17 cellular contexts compared by ENCODE assay signal in genomic region chr18:30622104-30622503, GRCh38.
DNase-seq lines count a peak whose midpoint lies in the region; ATAC-seq and TF ChIP-seq lines count a peak whose summit lies in the region.
"Had no signal": no experiment of that assay in that cellular context is flagged by ENCODE, and none has a peak within 500 bp of the region (broad histone marks: within the 10 kb centered on the region; RNA-seq: fewer than 3 reads in every experiment).

No MANE protein-coding gene starts in this region.

- H3K36me3 Mint-ChIP-seq in GM23338 (ENCODE audit: low read depth), result peaks cover 12% of the 10 kb centered on the region
- H3K36me3 Mint-ChIP-seq in nephron progenitor cell (ENCODE audit: low read depth), result no peaks in the 10 kb centered on the region
- H3K36me3 Mint-ChIP-seq: CD8-positive, alpha-beta T cell had no signal

- H2AFZ ChIP-seq in GM23338, result no peak overlapping the region
- no peak overlapping the region for H2AFZ ChIP-seq in osteoblast (ENCODE audit: low read length)

- peak overlapping the region; percentile 53; the same call in 1 of the 2 replicates for H3K4me2 ChIP-seq in GM23338
- no peak overlapping the region for H3K4me2 ChIP-seq in osteoblast (ENCODE audit: insufficient read depth, low read length)
- H3K4me2 ChIP-seq: A549; BLaER1 treated with 17β-estradiol and CSF1 and Interleukin-3, amounts not matched to agents 10 nM and 100 nM had no signal

- H3K9me2 ChIP-seq in GM23338 (ENCODE audit: insufficient read depth), result peaks cover 4% of the 10 kb centered on the region; the same call in 1 of the 2 replicates

- no peaks in the 10 kb centered on the region for H4K20me1 ChIP-seq in GM23338 (replicated peaks; ENCODE audit: insufficient read depth)
- H4K20me1 ChIP-seq in osteoblast (ENCODE audit: insufficient read depth, low read length), result no peaks in the 10 kb centered on the region
- H4K20me1 ChIP-seq: BLaER1 treated with 17β-estradiol and CSF1 and Interleukin-3, amounts not matched to agents 10 nM and 100 nM had no signal

- H3K4me3 Mint-ChIP-seq in GM23338 (no peak overlapping the region), nephron progenitor cell (no peak overlapping the region)
- H3K4me3 Mint-ChIP-seq: B cell; CD4-positive, alpha-beta T cell; CD8-positive, alpha-beta T cell had no signal

- H3K79me2 ChIP-seq in GM23338 (replicated peaks; ENCODE audit: insufficient read depth) (no peaks in the 10 kb centered on the region), osteoblast (ENCODE audit: insufficient read depth, low read length) (no peaks in the 10 kb centered on the region)

- DNase-seq in GM23338 (ENCODE audit: low spot score) (no peak), nephron progenitor cell (no peak), osteoblast (ENCODE audit: insufficient read length, low spot score, missing footprints) (peak; percentile 22), hypothalamus (lab: John Stamatoyannopoulos, UW) (no peak)
- DNase-seq: AML-193; Caco-2; Calu3; CD4-positive, alpha-beta T cell; CD8-positive, alpha-beta T cell; DMS79 treated with DMSO at 0.1 percent for 48 hours; GF-D8 had no signal

- H3K27ac Mint-ChIP-seq in GM23338 (no peak overlapping the region), nephron progenitor cell (peak overlapping the region; percentile 7)
- H3K27ac Mint-ChIP-seq: B cell; CD4-positive, alpha-beta T cell; CD8-positive, alpha-beta T cell had no signal

- peaks cover 5% of the 10 kb centered on the region for H3K27me3 Mint-ChIP-seq in GM23338 (ENCODE audit: insufficient read depth, low read depth, poor library complexity)
- no peaks in the 10 kb centered on the region for H3K27me3 Mint-ChIP-seq in nephron progenitor cell (ENCODE audit: low read depth, poor library complexity)
- H3K27me3 Mint-ChIP-seq: B cell; CD4-positive, alpha-beta T cell had no signal

- peaks cover 9% of the 10 kb centered on the region for H3K9me3 Mint-ChIP-seq in GM23338
- H3K9me3 Mint-ChIP-seq in nephron progenitor cell, result no peaks in the 10 kb centered on the region

- H3K4me3 ChIP-seq in GM23338 (no peak overlapping the region), osteoblast (ENCODE audit: insufficient read depth, low read length) (no peak overlapping the region)
- H3K4me3 ChIP-seq: A549; BLaER1 treated with 17β-estradiol and CSF1 and Interleukin-3, amounts not matched to agents 10 nM and 100 nM had no signal

- TF ChIP-seq CTCF in GM23338 (conservative IDR thresholded peaks at IDR 0.05; ENCODE audit: low read depth in 2 of 2) (no peak), nephron progenitor cell (IDR thresholded peaks at IDR 0.05) (no peak), osteoblast (IDR thresholded peaks at IDR 0.05; ENCODE audit: extremely low read depth, low read depth, low read length) (no peak)

- H3K36me3 ChIP-seq in GM23338 (ENCODE audit: insufficient read depth), result no peaks in the 10 kb centered on the region
- no peaks in the 10 kb centered on the region for H3K36me3 ChIP-seq in osteoblast (ENCODE audit: insufficient read depth, low read length)
- H3K36me3 ChIP-seq: BLaER1 treated with 17β-estradiol and CSF1 and Interleukin-3, amounts not matched to agents 10 nM and 100 nM had no signal

- no peak; the same call in 2 of the 3 replicates for ATAC-seq in GM23338
- ATAC-seq in HG03520 (IDR thresholded peaks at IDR 0.05; ENCODE audit: unreplicated experiment), result no peak
- ATAC-seq: A549; CD8-positive, alpha-beta T cell had no signal

- H3K9me3 ChIP-seq in osteoblast (ENCODE audit: low read depth, low read length), result peaks cover 5% of the 10 kb centered on the region
- H3K9me3 ChIP-seq: A549; BLaER1 treated with 17β-estradiol and CSF1 and Interleukin-3, amounts not matched to agents 10 nM and 100 nM; Caco-2 had no signal

- H3K4me1 Mint-ChIP-seq in GM23338, result peaks cover 44% of the 10 kb centered on the region
- peaks cover 14% of the 10 kb centered on the region for H3K4me1 Mint-ChIP-seq in nephron progenitor cell
- H3K4me1 Mint-ChIP-seq: B cell had no signal

- H3K27ac ChIP-seq in GM23338 (ENCODE audit: low read depth) (no peak overlapping the region), osteoblast (ENCODE audit: low read depth, low read length) (no peak overlapping the region)
- H3K27ac ChIP-seq: 22Rv1; A549; BLaER1 treated with 17β-estradiol and CSF1 and Interleukin-3, amounts not matched to agents 10 nM and 100 nM; C4-2B had no signal

- H3F3A ChIP-seq in GM23338 (replicated peaks; ENCODE audit: low read depth), result no peaks in the 10 kb centered on the region

- H3K27me3 ChIP-seq in GM23338 (ENCODE audit: insufficient read depth) (no peaks in the 10 kb centered on the region), osteoblast (ENCODE audit: insufficient read depth, low read length) (no peaks in the 10 kb centered on the region)
- H3K27me3 ChIP-seq: BLaER1 treated with 17β-estradiol and CSF1 and Interleukin-3, amounts not matched to agents 10 nM and 100 nM had no signal

- H3K4me1 ChIP-seq in GM23338 (ENCODE audit: insufficient read depth) (peaks cover 44% of the 10 kb centered on the region), osteoblast (ENCODE audit: insufficient read depth, low read length) (no peaks in the 10 kb centered on the region)
- H3K4me1 ChIP-seq: A549; BLaER1 treated with 17β-estradiol and CSF1 and Interleukin-3, amounts not matched to agents 10 nM and 100 nM; Caco-2 had no signal

TF ChIP-seq in GM23338, 12 proteins besides CTCF, POLR2A, EP300 and RAD21 (continues in another document):
- TF ChIP-seq CREB1 (CRISPR knock-in tag; IDR thresholded peaks at IDR 0.05; ENCODE audit: low read depth) (no peak), ZNF331 (CRISPR knock-in tag; IDR thresholded peaks at IDR 0.05; ENCODE audit: low read depth) (no peak), EZH2phosphoT487 (IDR thresholded peaks at IDR 0.05; ENCODE audit: unreplicated experiment) (no peak), REST (IDR thresholded peaks at IDR 0.05; ENCODE audit: unreplicated experiment) (no peak), ZNF114 (CRISPR knock-in tag; IDR thresholded peaks at IDR 0.05) (no peak), JUNB (IDR thresholded peaks at IDR 0.05; ENCODE audit: unreplicated experiment) (no peak), POLR2AphosphoS5 (IDR thresholded peaks at IDR 0.05; ENCODE audit: low read depth) (no peak)
